Comparison of ENCODE assay signal across 14 cellular contexts in the genomic region with DNA sequence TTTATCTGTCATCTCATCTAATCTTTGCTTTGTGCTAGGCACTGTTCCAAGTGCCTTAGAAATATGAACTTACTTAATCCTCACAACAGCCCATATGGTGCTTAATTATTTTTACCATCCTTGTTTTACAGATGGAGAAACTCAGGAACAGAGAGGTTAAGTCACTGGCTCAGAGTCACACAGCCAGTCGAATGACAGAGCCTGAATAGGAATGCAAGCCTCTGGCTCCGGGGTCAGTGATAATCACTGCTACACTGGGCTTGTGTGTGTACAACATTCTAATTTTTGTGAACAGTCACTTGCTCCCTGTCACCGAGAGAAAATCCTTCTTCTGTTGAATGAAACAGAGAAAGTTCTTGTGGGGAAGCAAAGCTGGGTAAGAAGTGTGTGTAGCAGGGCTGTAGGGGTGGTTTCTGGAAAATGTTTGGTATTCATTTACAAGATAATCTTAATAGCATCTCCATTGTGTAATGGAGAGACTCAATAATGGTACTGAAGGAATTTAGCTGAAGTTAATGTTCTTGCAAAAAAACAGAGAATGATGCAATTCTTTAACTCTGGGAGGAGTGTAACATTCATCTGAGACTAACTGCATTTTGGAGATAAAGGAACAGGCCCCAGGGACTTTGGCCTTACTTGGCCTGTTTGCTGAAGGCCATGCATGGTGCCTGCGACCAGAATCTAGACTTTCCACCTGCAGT.
DNase-seq lines count a peak whose midpoint lies in the region; ATAC-seq, FAIRE-seq and TF ChIP-seq lines count a peak whose summit lies in the region.
"Had no signal": no experiment of that assay in that cellular context is flagged by ENCODE, and none has a peak within 500 bp of the region (broad histone marks: within the 10 kb centered on the region; RNA-seq: fewer than 3 reads in every experiment).

No MANE protein-coding gene starts in this region.

- no peaks in the 10 kb centered on the region for H3K36me3 ChIP-seq in H1 (ENCODE audit: control insufficient read depth in 2 of 4, insufficient read depth in 4 of 4, low read length in 3 of 4)
- no peaks in the 10 kb centered on the region for H3K36me3 ChIP-seq in HepG2 (replicated peaks in 1 of 2; ENCODE audit: control insufficient read depth in 1 of 2, insufficient read depth in 2 of 2, low read length in 2 of 2)
- no peaks in the 10 kb centered on the region for H3K36me3 ChIP-seq in transverse colon
- no peaks in the 10 kb centered on the region for H3K36me3 ChIP-seq in H7 (replicated peaks; ENCODE audit: control insufficient read depth, insufficient read depth, low read length)
- H3K36me3 ChIP-seq in neural progenitor cell: no peaks in the 10 kb centered on the region

- TF ChIP-seq POLR2A in H1 (IDR thresholded peaks at IDR 0.05; ENCODE audit: control extremely low read depth in 1 of 2, low read depth in 2 of 2, low read length in 2 of 2): no peak
- no peak for TF ChIP-seq POLR2A in HepG2 (IDR thresholded peaks at IDR 0.05; ENCODE audit: insufficient read depth in 1 of 2, low read depth in 2 of 2, low read length in 2 of 2)
- TF ChIP-seq POLR2A in transverse colon (IDR thresholded peaks at IDR 0.05): no peak

- DNase-seq in HCEC 1CT: peak; percentile 19
- DNase-seq in H1 (ENCODE audit: low read depth in 1 of 2, low spot score in 2 of 2): no peak
- no peak for DNase-seq in HepG2 (ENCODE audit: low spot score)
- DNase-seq in transverse colon: no peak
- DNase-seq in anterior cingulate cortex (lab: John Stamatoyannopoulos, UW): no peak
- DNase-seq in H7: no peak
- DNase-seq in NCI-H2171 (lab: John Stamatoyannopoulos, UW): no peak
- no peak for DNase-seq in neural progenitor cell (ENCODE audit: low spot score)
- DNase-seq: MV-4-11, NCI-H345 had no signal

- H3K79me1 ChIP-seq in H1 (ENCODE audit: low read depth, low read length): no peaks in the 10 kb centered on the region

- H3K27ac ChIP-seq in H1 (ENCODE audit: low read depth, low read length) (no peak overlapping the region), HepG2 (ENCODE audit: extremely low read length, insufficient read depth, low read length) (no peak overlapping the region), transverse colon (peak overlapping the region; percentile 11 to 66 (median 37)), neural progenitor cell (no peak overlapping the region)

- H3K9me3 ChIP-seq in H1 (ENCODE audit: insufficient read depth in 2 of 2, low read depth in 1 of 2, low read length in 1 of 2) (no peaks in the 10 kb centered on the region), HepG2 (ENCODE audit: low read length) (no peaks in the 10 kb centered on the region), transverse colon (no peaks in the 10 kb centered on the region), neural progenitor cell (ENCODE audit: low read depth) (no peaks in the 10 kb centered on the region)

- H2AK5ac ChIP-seq in H1 (ENCODE audit: low read depth, low read length): no peak overlapping the region; the same call in 1 of the 2 replicates

- BruUV-seq in HepG2 (replicated peaks; lab: Mats Ljungman, UMichigan): no TSS peak

- no peaks in the 10 kb centered on the region for H3K23me2 ChIP-seq in H1 (ENCODE audit: low read depth, low read length)

- H3K4me2 ChIP-seq in H1 (ENCODE audit: insufficient read depth in 1 of 2, low read depth in 2 of 2, low read length in 2 of 2) (no peak overlapping the region), HepG2 (ENCODE audit: low read depth, low read length) (no peak overlapping the region), neural progenitor cell (no peak overlapping the region)

- H3K4ac ChIP-seq in H1 (replicated peaks; ENCODE audit: insufficient read length, low read depth, low read length): no peak overlapping the region

- H2AFZ ChIP-seq in H1 (ENCODE audit: low read length) (no peak overlapping the region), HepG2 (ENCODE audit: low read length) (no peak overlapping the region), neural progenitor cell (replicated peaks) (no peak overlapping the region)

- H3K27me3 Mint-ChIP-seq in neural progenitor cell (ENCODE audit: insufficient read depth, low read depth): no peaks in the 10 kb centered on the region
- H3K27me3 Mint-ChIP-seq: progenitor cell of endocrine pancreas had no signal

- no peak overlapping the region for H2BK12ac ChIP-seq in H1 (ENCODE audit: low read depth, low read length)

- no peak overlapping the region for H4K8ac ChIP-seq in H1 (ENCODE audit: extremely low read depth, insufficient read depth, low read length)

- POLR2A ChIA-PET in H1 (lab: Charles Lee; ENCODE audit: partially characterized antibody): no interaction called here
- POLR2A ChIA-PET in HepG2 (lab: Yijun Ruan, JAX): no interaction called here

- no peak overlapping the region for H3K18ac ChIP-seq in H1 (ENCODE audit: extremely low read depth, low read length)

- H2BK120ac ChIP-seq in H1 (replicated peaks; ENCODE audit: low read depth, low read length): no peak overlapping the region

- no peak for TF ChIP-seq EP300 in H1 (IDR thresholded peaks at IDR 0.05; ENCODE audit: borderline replicate concordance in 1 of 2, low read depth in 2 of 2, low read length in 2 of 2)
- no peak for TF ChIP-seq EP300 in HepG2 (IDR thresholded peaks at IDR 0.05; ENCODE audit: low read depth in 2 of 2, low read length in 2 of 2)
- TF ChIP-seq EP300 in HepG2 (CRISPR knock-in tag; IDR thresholded peaks at IDR 0.05; ENCODE audit: borderline replicate concordance): no peak
- no peak for TF ChIP-seq EP300 in transverse colon (IDR thresholded peaks at IDR 0.05; ENCODE audit: low read depth)

- no peak overlapping the region for H3K23ac ChIP-seq in H1 (ENCODE audit: insufficient read length)

- no peak for ATAC-seq in HepG2
- ATAC-seq: Panc1 had no signal

- peaks cover 5% of the 10 kb centered on the region for H3F3A ChIP-seq in neural progenitor cell (ENCODE audit: low read depth)

- intact Hi-C loops in HepG2 (cut with micrococcal nuclease; ENCODE audit: unreplicated experiment): no loop called here
- intact Hi-C loops in transverse colon (cut with DNase I; ENCODE audit: low total_unique reads): no loop called here

- no peak overlapping the region for H3K14ac ChIP-seq in H1 (ENCODE audit: insufficient read length)

- H3K36me3 Mint-ChIP-seq in neural progenitor cell: peaks cover 3% of the 10 kb centered on the region

- H4K5ac ChIP-seq in H1 (ENCODE audit: insufficient read length, low read depth, low read length): no peak overlapping the region

- TF ChIP-seq CTCF in H1 (IDR thresholded peaks at IDR 0.05; ENCODE audit: control extremely low read depth in 1 of 3, insufficient read depth in 1 of 3, low read depth in 1 of 3, low read length in 3 of 3) (no peak), HepG2 (CRISPR knock-in tag; IDR thresholded peaks at IDR 0.05) (no peak), transverse colon (IDR thresholded peaks at IDR 0.05) (no peak), neural progenitor cell (IDR thresholded peaks at IDR 0.05) (no peak)

- no peak overlapping the region for H3K9ac ChIP-seq in H1 (replicated peaks in 1 of 4; ENCODE audit: extremely low read depth in 1 of 4, low read depth in 3 of 4, low read length in 3 of 4)
- no peak overlapping the region for H3K9ac ChIP-seq in HepG2 (ENCODE audit: insufficient read depth, low read depth, low read length)
- H3K9ac ChIP-seq in neural progenitor cell: no peak overlapping the region

- peaks cover 2% of the 10 kb centered on the region for H3K9me3 Mint-ChIP-seq in neural progenitor cell

- in situ Hi-C loops in HepG2 (cut with HindIII; ENCODE audit: extremely low pct_ligation_motif_present, low pct_unique_long_range_greater_than_20kb) (no loop called here), transverse colon (cut with MboI; ENCODE audit: low pct_ligation_motif_present in 1 of 4, low pct_unique_long_range_greater_than_20kb in 1 of 4, low sequenced_read_pairs in 3 of 4) (no loop called here)

- no peak overlapping the region for H4K91ac ChIP-seq in H1 (replicated peaks; ENCODE audit: insufficient read length, low read length)

- H3K79me2 ChIP-seq in H1 (ENCODE audit: control insufficient read depth in 1 of 2, insufficient read depth in 2 of 2, low read length in 2 of 2) (no peaks in the 10 kb centered on the region), HepG2 (ENCODE audit: insufficient read depth, low read length) (no peaks in the 10 kb centered on the region), neural progenitor cell (ENCODE audit: low read depth) (no peaks in the 10 kb centered on the region)

- no peak overlapping the region for H3K4me3 ChIP-seq in H1 (ENCODE audit: extremely low read depth in 1 of 4, insufficient read depth in 2 of 4, low read depth in 3 of 4, low read length in 4 of 4)
- no peak overlapping the region for H3K4me3 ChIP-seq in HepG2 (replicated peaks in 1 of 3; ENCODE audit: insufficient read depth in 1 of 3, low read depth in 2 of 3, low read length in 3 of 3)
- H3K4me3 ChIP-seq in transverse colon: no peak overlapping the region
- no peak overlapping the region for H3K4me3 ChIP-seq in H7 (ENCODE audit: insufficient read depth, low read depth, low read length)
- H3K4me3 ChIP-seq in neural progenitor cell: no peak overlapping the region

- no peaks in the 10 kb centered on the region for H3K4me1 Mint-ChIP-seq in neural progenitor cell

- TF ChIP-seq RAD21 in H1 (IDR thresholded peaks at IDR 0.05 in 1 of 2, conservative IDR thresholded peaks at IDR 0.05 in 1 of 2; ENCODE audit: low read depth in 2 of 2, low read length in 2 of 2) (no peak), HepG2 (CRISPR knock-in tag; IDR thresholded peaks at IDR 0.05) (no peak)

- H3K56ac ChIP-seq in H1 (replicated peaks; ENCODE audit: insufficient read length, low read depth, low read length): no peak overlapping the region

- H3K27me3 ChIP-seq in H1 (replicated peaks in 1 of 4; ENCODE audit: control insufficient read depth in 3 of 4, extremely low read depth in 1 of 4, insufficient read depth in 3 of 4, low read length in 3 of 4) (no peaks in the 10 kb centered on the region), HepG2 (ENCODE audit: control insufficient read depth in 1 of 2, insufficient read depth in 2 of 2, low read length in 2 of 2) (no peaks in the 10 kb centered on the region), transverse colon (no peaks in the 10 kb centered on the region), H7 (ENCODE audit: control insufficient read depth, insufficient read depth, low read length) (no peaks in the 10 kb centered on the region), neural progenitor cell (no peaks in the 10 kb centered on the region)

- WGBS in H1 (ENCODE audit: extremely low coverage in 1 of 2, insufficient coverage in 1 of 2, insufficient read length in 1 of 2, insufficient replicate concordance in 2 of 2, low coverage in 1 of 2, low lambda C conversion rate in 2 of 2, missing lambda C conversion rate in 1 of 2), 2 experiments: 91% methylated on average over 4 of the region's 4 CpGs; no CpG with 5 or more reads in 1 of the 2 experiments
- 30% methylated on average over 4 of the region's 4 CpGs for whole genome bisulfite sequencing in HepG2 (ENCODE audit: low lambda C conversion rate)
- 74% methylated on average over 4 of the region's 4 CpGs; no CpG with 5 or more reads in 1 of the 2 donors for WGBS in transverse colon (ENCODE audit: low coverage in 1 of 2), 2 donors

- H2BK20ac ChIP-seq in H1 (ENCODE audit: low read length): no peak overlapping the region

- no peak for FAIRE-seq in H1 (lab: Jason Lieb, UNC)
- FAIRE-seq in HepG2 (lab: Jason Lieb, UNC): no peak
- FAIRE-seq: bronchial epithelial cell, frontal cortex had no signal

- CTCF ChIA-PET in H1 (lab: Charles Lee; ENCODE audit: partially characterized antibody) (interaction anchor here (0.6 to 1.4 kb wide), 5 partner anchors 9 to 238 kb away, joined by 3 to 4 read pairs (median 4); no protein-coding TSS in a partner anchor), HepG2 (lab: Yijun Ruan, JAX; ENCODE audit: low intra/inter-chr PET ratio, low total read pairs) (no interaction called here)

- H3K27ac Mint-ChIP-seq in neural progenitor cell: no peak overlapping the region

- no peak overlapping the region for H2BK15ac ChIP-seq in H1 (ENCODE audit: low read length)

- peaks cover 0 to 2% of the 10 kb centered on the region in 2 experiments for H4K20me1 ChIP-seq in H1 (replicated peaks in 1 of 2; ENCODE audit: control insufficient read depth in 1 of 2, insufficient read depth in 2 of 2, low read length in 2 of 2)
- H4K20me1 ChIP-seq in HepG2 (ENCODE audit: insufficient read depth, low read length): no peaks in the 10 kb centered on the region
- no peaks in the 10 kb centered on the region for H4K20me1 ChIP-seq in neural progenitor cell (ENCODE audit: low read depth)

- H3K4me3 Mint-ChIP-seq in neural progenitor cell: no peak overlapping the region

- H2BK5ac ChIP-seq in H1 (ENCODE audit: low read depth, low read length): no peak overlapping the region

- H3K4me1 ChIP-seq in H1 (replicated peaks in 1 of 4; ENCODE audit: control insufficient read depth in 3 of 4, insufficient read depth in 4 of 4, low read length in 3 of 4) (no peaks in the 10 kb centered on the region), HepG2 (ENCODE audit: insufficient read depth, low read length) (no peaks in the 10 kb centered on the region), transverse colon (peaks cover 0 to 12% (median 3%) of the 10 kb centered on the region in 4 donors), neural progenitor cell (no peaks in the 10 kb centered on the region)

Comparison
In these comparisons a context has a peak if more than half of its experiments do, and no peak if none do; other contexts are left out.
1. H3K27ac ChIP-seq: peak in transverse colon (4 of 4); none in H1 (single experiment), HepG2 (single experiment) and neural progenitor cell (single experiment).